ENCODE assay signal across 14 cellular contexts in genomic region chr20:56360899-56361199, GRCh38. TPM values are rescaled to one million over a fixed set of nuclear protein-coding genes. Genes with fewer than 3 reads are reported as not detected.
DNase-seq lines count a peak whose midpoint lies in the region; ATAC-seq, FAIRE-seq and TF ChIP-seq lines count a peak whose summit lies in the region.
"Had no signal": no experiment of that assay in that cellular context is flagged by ENCODE, and none has a peak within 500 bp of the region (broad histone marks: within the 10 kb centered on the region; RNA-seq: fewer than 3 reads in every experiment).

No MANE protein-coding gene starts in this region.

- H3K27ac ChIP-seq in hepatocyte (no peak overlapping the region), skeletal muscle tissue (ENCODE audit: low read depth, low read length) (peak overlapping the region; percentile 75)

- H3K27me3 Mint-ChIP-seq in activated T-cell treated with anti-CD3 and anti-CD28 coated beads, Interleukin-2, amount 50 U/mL, for 4 hours (ENCODE audit: low read depth): no peaks in the 10 kb centered on the region
- H3K27me3 Mint-ChIP-seq in T-helper 17 cell: no peaks in the 10 kb centered on the region

- peaks cover 25% of the 10 kb centered on the region for H3K79me2 ChIP-seq in hepatocyte

- peak overlapping the region; percentile 25 to 98 (median 93) for H3K9ac ChIP-seq in skeletal muscle tissue (ENCODE audit: low read depth in 1 of 3, low read length in 3 of 3)

- no peak overlapping the region for H2AFZ ChIP-seq in hepatocyte

- peaks cover 3% of the 10 kb centered on the region for H4K20me1 ChIP-seq in hepatocyte (ENCODE audit: insufficient read depth, poor library complexity, severe bottlenecking)

- peaks cover 19% of the 10 kb centered on the region for H3K4me1 Mint-ChIP-seq in activated T-cell treated with anti-CD3 and anti-CD28 coated beads, Interleukin-2, amount 50 U/mL, for 4 hours (ENCODE audit: low read depth)
- peaks cover 20% of the 10 kb centered on the region for H3K4me1 Mint-ChIP-seq in T-helper 17 cell

- peak overlapping the region; percentile 14 for H3K27ac Mint-ChIP-seq in T-helper 17 cell

- H3K4me3 Mint-ChIP-seq in activated T-cell treated with anti-CD3 and anti-CD28 coated beads, Interleukin-2, amount 50 U/mL, for 4 hours: peak overlapping the region; percentile 20
- H3K4me3 Mint-ChIP-seq in T-helper 17 cell: peak overlapping the region; percentile 25

- H3K4me2 ChIP-seq in hepatocyte: peak overlapping the region; percentile 98

- no peak for DNase-seq in activated T-cell treated with anti-CD3 and anti-CD28 coated beads, Interleukin-2, amount 50 U/mL, for 4 hours
- DNase-seq in activated T-cell treated with anti-CD3 and anti-CD28 coated beads, Interleukin-2, amount 50 U/mL, for 1 hour: no peak
- no peak for DNase-seq in T-helper 17 cell
- no peak for DNase-seq in hepatocyte (ENCODE audit: low spot score)
- no peak for DNase-seq in NCI-H1092 (lab: John Stamatoyannopoulos, UW)
- no peak for DNase-seq in AML-193 (lab: John Stamatoyannopoulos, UW)
- DNase-seq in GM19239 (ENCODE audit: insufficient read length, low spot score): no peak
- DNase-seq: activated gamma-delta T cell; DMS53; heart right ventricle; NCI-H2107; occipital lobe; stimulated activated CD4-positive, alpha-beta T cell treated with anti-CD3 and anti-CD28 coated beads, Interleukin-15, amount 100 ng/mL, for 24 hours had no signal

- H3K36me3 ChIP-seq in hepatocyte (replicated peaks; ENCODE audit: insufficient read depth, low read depth): no peaks in the 10 kb centered on the region
- H3K36me3 ChIP-seq in skeletal muscle tissue (ENCODE audit: control insufficient read depth in 3 of 3, insufficient read depth in 3 of 3, low read length in 3 of 3): peaks cover 8 to 14% (median 11%) of the 10 kb centered on the region in 3 donors

- H3K9me3 ChIP-seq in T-helper 17 cell (ENCODE audit: control insufficient read depth, low read length, poor library complexity, severe bottlenecking) (no peaks in the 10 kb centered on the region), hepatocyte (ENCODE audit: low read depth) (no peaks in the 10 kb centered on the region), skeletal muscle tissue (ENCODE audit: control insufficient read depth in 3 of 3, low read length in 3 of 3) (no peaks in the 10 kb centered on the region)
- H3K9me3 ChIP-seq: heart right ventricle had no signal

- 64% methylated on average over 8 of the region's 8 CpGs for WGBS in hepatocyte (ENCODE audit: low lambda C conversion rate, missing lambda C conversion rate)

- H3K9me3 Mint-ChIP-seq in activated T-cell treated with anti-CD3 and anti-CD28 coated beads, Interleukin-2, amount 50 U/mL, for 4 hours: no peaks in the 10 kb centered on the region

- no peak for FAIRE-seq in GM19239 (lab: Jason Lieb, UNC)

- H3K9me2 ChIP-seq in hepatocyte (replicated peaks; ENCODE audit: insufficient read depth): no peaks in the 10 kb centered on the region

- H3K4me1 ChIP-seq in hepatocyte (ENCODE audit: insufficient read depth): peaks cover 13% of the 10 kb centered on the region
- peaks cover 21 to 34% (median 26%) of the 10 kb centered on the region in 3 donors for H3K4me1 ChIP-seq in skeletal muscle tissue (ENCODE audit: control insufficient read depth in 3 of 3, insufficient read depth in 3 of 3, low read length in 3 of 3)

- H3K36me3 Mint-ChIP-seq in activated T-cell treated with anti-CD3 and anti-CD28 coated beads, Interleukin-2, amount 50 U/mL, for 4 hours (ENCODE audit: insufficient read depth): peaks cover under 1% of the 10 kb centered on the region
- peaks cover 4% of the 10 kb centered on the region for H3K36me3 Mint-ChIP-seq in T-helper 17 cell (ENCODE audit: low read depth)

- TF ChIP-seq CTCF in hepatocyte (IDR thresholded peaks at IDR 0.05; ENCODE audit: poor library complexity): no peak

- H3K4me3 ChIP-seq in hepatocyte (no peak overlapping the region), skeletal muscle tissue (ENCODE audit: low read length in 3 of 3) (peak overlapping the region in 2 of 3 donors; percentile 84 to 89)

- no peak for ATAC-seq in activated T-cell treated with anti-CD3 and anti-CD28 coated beads, Interleukin-2, amount 50 U/mL, for 4 hours
- ATAC-seq in T-helper 17 cell: no peak

- H3K27me3 ChIP-seq in hepatocyte: no peaks in the 10 kb centered on the region
- H3K27me3 ChIP-seq in skeletal muscle tissue (ENCODE audit: control insufficient read depth in 3 of 3, insufficient read depth in 3 of 3, low read length in 3 of 3): no peaks in the 10 kb centered on the region
- H3K27me3 ChIP-seq: heart right ventricle had no signal

RNA-seq across cellular contexts. Expression of gene FAM210B, which starts 2.1 kb away (rescaled TPM):
- 1 to 10 TPM; 3.4 to 4.1 (median 3.7) TPM for total RNA-seq in activated T-cell treated with anti-CD3 and anti-CD28 coated beads, Interleukin-2, amount 50 U/mL, for 4 hours
- total RNA-seq in T-helper 17 cell (10 to 100 TPM; 15.9 to 16.9 TPM), hepatocyte (57.0 and 58.9 TPM in 2 replicates), skeletal muscle tissue (31.8 TPM)
- polyA plus RNA-seq in hepatocyte: 55.3 and 62.7 TPM in 2 replicates

RNA-seq across cellular contexts. Expression of gene AURKA, which starts 31.2 kb away (rescaled TPM):
- 1 to 10 TPM; 7.3 to 9.6 (median 9.0) TPM for total RNA-seq in activated T-cell treated with anti-CD3 and anti-CD28 coated beads, Interleukin-2, amount 50 U/mL, for 4 hours
- 1 to 10 TPM in 1 of 2 donors, under 1 TPM in 1; 0.92 to 1.0 TPM for total RNA-seq in T-helper 17 cell
- total RNA-seq in hepatocyte: 15.7 and 16.9 TPM in 2 replicates
- polyA plus RNA-seq in hepatocyte: 13.4 and 16.4 TPM in 2 replicates
- total RNA-seq in skeletal muscle tissue: 9.4 TPM

RNA-seq across cellular contexts. Expression of gene CSTF1, which starts 31.6 kb away (rescaled TPM):
- total RNA-seq in activated T-cell treated with anti-CD3 and anti-CD28 coated beads, Interleukin-2, amount 50 U/mL, for 4 hours: 10 to 100 TPM; 42.7 to 47.3 (median 45.3) TPM
- total RNA-seq in T-helper 17 cell (10 to 100 TPM; 21.8 to 23.7 TPM), hepatocyte (34.8 and 38.6 TPM in 2 replicates), skeletal muscle tissue (20.9 TPM)
- polyA plus RNA-seq in hepatocyte: 15.4 and 21.5 TPM in 2 replicates

RNA-seq across cellular contexts. Expression of gene CASS4, which starts 51.2 kb away (rescaled TPM):
- 1 to 10 TPM; 1.9 to 2.5 (median 2.4) TPM for total RNA-seq in activated T-cell treated with anti-CD3 and anti-CD28 coated beads, Interleukin-2, amount 50 U/mL, for 4 hours
- 10 to 100 TPM in 1 of 2 donors, 1 to 10 TPM in 1; 7.1 to 18.6 TPM for total RNA-seq in T-helper 17 cell
- total RNA-seq in hepatocyte: 0.13 TPM in 1 of 2 replicates, not detected in the other
- polyA plus RNA-seq in hepatocyte: 0.50 TPM in 1 of 2 replicates, not detected in the other
- total RNA-seq in skeletal muscle tissue: 3.7 TPM
